Comparison of ENCODE assay signal across 9 cellular contexts in genomic region chr3:52771334-52771681, GRCh38. TPM values are rescaled to one million over a fixed set of nuclear protein-coding genes. Genes with fewer than 3 reads are reported as not detected.
DNase-seq lines count a peak whose midpoint lies in the region; ATAC-seq, FAIRE-seq and TF ChIP-seq lines count a peak whose summit lies in the region.
"Had no signal": no experiment of that assay in that cellular context is flagged by ENCODE, and none has a peak within 500 bp of the region (broad histone marks: within the 10 kb centered on the region; RNA-seq: fewer than 3 reads in every experiment).

No MANE protein-coding gene starts in this region.

- no peaks in the 10 kb centered on the region for H3K9me3 ChIP-seq in astrocyte (ENCODE audit: insufficient read depth, low read depth, low read length)
- H3K9me3 ChIP-seq in HepG2 (ENCODE audit: low read length), result no peaks in the 10 kb centered on the region

- H3K27ac Mint-ChIP-seq in astrocyte (ENCODE audit: unreplicated experiment), result peak overlapping the region; percentile 65
- H3K27ac Mint-ChIP-seq in type B pancreatic cell, result peak overlapping the region; percentile 97

- BruUV-seq in HepG2 (replicated peaks; lab: Mats Ljungman, UMichigan), result TSS peak; percentile 94

- 52% methylated on average over 5 of the region's 5 CpGs for WGBS in HepG2 (ENCODE audit: low lambda C conversion rate)

- H3K79me2 ChIP-seq in astrocyte (ENCODE audit: insufficient read depth, low read length) (peaks cover 29% of the 10 kb centered on the region), HepG2 (ENCODE audit: insufficient read depth, low read length) (peaks cover 17% of the 10 kb centered on the region)

- H3K4me3 Mint-ChIP-seq in astrocyte (ENCODE audit: unreplicated experiment) (peak overlapping the region; percentile 99), type B pancreatic cell (peak overlapping the region; percentile 97)

- H3K4me2 ChIP-seq in astrocyte (ENCODE audit: low read length) (peak overlapping the region; percentile 95), HepG2 (ENCODE audit: low read depth, low read length) (peak overlapping the region; percentile 94)

- no peaks in the 10 kb centered on the region for H3K36me3 Mint-ChIP-seq in astrocyte (ENCODE audit: low read depth, unreplicated experiment)
- H3K36me3 Mint-ChIP-seq in type B pancreatic cell, result peaks cover 7% of the 10 kb centered on the region

- intact Hi-C loops in HepG2 (cut with micrococcal nuclease; ENCODE audit: unreplicated experiment), result loop anchor here (2.0 to 10.0 kb wide), 2 partner anchors 15 to 53 kb away; no protein-coding TSS in a partner anchor

- POLR2A ChIA-PET in BJ (lab: Charles Lee), result interaction anchor here (0.6 kb wide), 1 partner anchor 155 kb away, joined by 8 read pairs; no protein-coding TSS in a partner anchor
- POLR2A ChIA-PET in HepG2 (lab: Yijun Ruan, JAX), result interaction anchor here (1.1 to 18.4 kb wide), 10 partner anchors 8 to 126 kb away, joined by 3 to 466 read pairs (median 8); partner anchors contain the start of genes GLT8D1, ITIH3, SPCS1 and STIMATE

- H4K20me1 ChIP-seq in astrocyte (ENCODE audit: insufficient read depth, low read length) (no peaks in the 10 kb centered on the region), HepG2 (ENCODE audit: insufficient read depth, low read length) (no peaks in the 10 kb centered on the region)

- DNase-seq in BJ (ENCODE audit: low read depth), result no peak
- no peak for DNase-seq in astrocyte (ENCODE audit: low read depth)
- no peak for DNase-seq in HepG2 (ENCODE audit: low spot score)
- DNase-seq in type B pancreatic cell (ENCODE audit: extremely low spot score, unreplicated experiment), result no peak
- no peak for DNase-seq in superior temporal gyrus (ENCODE audit: extremely low spot score)

- no peak for FAIRE-seq in astrocyte (lab: Jason Lieb, UNC)
- no peak for FAIRE-seq in HepG2 (lab: Jason Lieb, UNC)

- peak overlapping the region; percentile 65 for H3K27ac ChIP-seq in astrocyte (ENCODE audit: low read depth, low read length)
- H3K27ac ChIP-seq in HepG2 (ENCODE audit: extremely low read length, insufficient read depth, low read length), result peak overlapping the region; percentile 80

- CTCF ChIA-PET in BJ (lab: Yijun Ruan, JAX) (interaction anchor here (1.5 kb wide), 3 partner anchors 13 to 79 kb away, joined by 4 to 5 read pairs (median 4); no protein-coding TSS in a partner anchor), HepG2 (lab: Yijun Ruan, JAX; ENCODE audit: low intra/inter-chr PET ratio, low total read pairs) (no interaction called here)

- no peak for TF ChIP-seq RAD21 in HepG2 (CRISPR knock-in tag; IDR thresholded peaks at IDR 0.05)

- TF ChIP-seq CTCF in BJ (IDR thresholded peaks at IDR 0.05; ENCODE audit: insufficient read depth, low read depth, low read length), result no peak
- TF ChIP-seq CTCF in astrocyte (IDR thresholded peaks at IDR 0.05; ENCODE audit: insufficient read depth, low read depth, low read length), result no peak
- TF ChIP-seq CTCF in HepG2 (CRISPR knock-in tag; IDR thresholded peaks at IDR 0.05), result no peak
- no peak for TF ChIP-seq CTCF in type B pancreatic cell (conservative IDR thresholded peaks at IDR 0.05)

- H3K9ac ChIP-seq in astrocyte (ENCODE audit: low read length), result peak overlapping the region; percentile 86
- peak overlapping the region; percentile 79 for H3K9ac ChIP-seq in HepG2 (ENCODE audit: insufficient read depth, low read depth, low read length)

- H3K4me1 ChIP-seq in astrocyte (ENCODE audit: insufficient read depth, low read length) (peaks cover 9% of the 10 kb centered on the region), HepG2 (ENCODE audit: insufficient read depth, low read length) (peaks cover 66% of the 10 kb centered on the region)

- no peak for TF ChIP-seq EP300 in HepG2 (IDR thresholded peaks at IDR 0.05; ENCODE audit: low read depth in 2 of 2, low read length in 2 of 2)
- no peak for TF ChIP-seq EP300 in HepG2 (CRISPR knock-in tag; IDR thresholded peaks at IDR 0.05; ENCODE audit: borderline replicate concordance)

- in situ Hi-C loops in HepG2 (cut with HindIII; ENCODE audit: extremely low pct_ligation_motif_present, low pct_unique_long_range_greater_than_20kb), result no loop called here

- no peak for TF ChIP-seq POLR2A in HepG2 (IDR thresholded peaks at IDR 0.05; ENCODE audit: insufficient read depth in 1 of 2, low read depth in 2 of 2, low read length in 2 of 2)

- peaks cover 14% of the 10 kb centered on the region for H3K27me3 Mint-ChIP-seq in astrocyte (ENCODE audit: low read depth, unreplicated experiment)
- no peaks in the 10 kb centered on the region for H3K27me3 Mint-ChIP-seq in type B pancreatic cell

- ATAC-seq in HG03066 (IDR thresholded peaks at IDR 0.05; ENCODE audit: low read depth, unreplicated experiment) (peak; percentile 20), HepG2 (no peak), GM19328 (IDR thresholded peaks at IDR 0.05; ENCODE audit: unreplicated experiment) (no peak), HG03521 (IDR thresholded peaks at IDR 0.05; ENCODE audit: unreplicated experiment) (no peak)

- H3K27me3 ChIP-seq in BJ (ENCODE audit: control insufficient read depth, insufficient read depth, low read length) (no peaks in the 10 kb centered on the region), astrocyte (ENCODE audit: insufficient read depth, low read length) (no peaks in the 10 kb centered on the region), HepG2 (ENCODE audit: control insufficient read depth in 1 of 2, insufficient read depth in 2 of 2, low read length in 2 of 2) (no peaks in the 10 kb centered on the region)

- H2AFZ ChIP-seq in astrocyte (ENCODE audit: low read depth, low read length) (peak overlapping the region; percentile 98), HepG2 (ENCODE audit: low read length) (peak overlapping the region; percentile 82)

- H3K4me1 Mint-ChIP-seq in astrocyte (ENCODE audit: low read depth, unreplicated experiment) (peaks cover 7% of the 10 kb centered on the region), type B pancreatic cell (ENCODE audit: unreplicated experiment) (peaks cover 16% of the 10 kb centered on the region)

- H3K9me3 Mint-ChIP-seq in astrocyte (ENCODE audit: unreplicated experiment) (no peaks in the 10 kb centered on the region), type B pancreatic cell (no peaks in the 10 kb centered on the region)

- H3K4me3 ChIP-seq in BJ (ENCODE audit: low read depth, low read length) (peak overlapping the region; percentile 66), astrocyte (ENCODE audit: insufficient read depth, low read depth, low read length) (peak overlapping the region; percentile 84), HepG2 (replicated peaks in 1 of 3; ENCODE audit: insufficient read depth in 1 of 3, low read depth in 2 of 3, low read length in 3 of 3) (peak overlapping the region; percentile 52 to 89 (median 72))

- no peaks in the 10 kb centered on the region for H3K36me3 ChIP-seq in BJ (ENCODE audit: control insufficient read depth, insufficient read depth, low read length)
- peaks cover 3% of the 10 kb centered on the region for H3K36me3 ChIP-seq in astrocyte (ENCODE audit: insufficient read depth, low read length)
- peaks cover 3 to 13% of the 10 kb centered on the region in 2 experiments; a peak in 3 of 5 replicates for H3K36me3 ChIP-seq in HepG2 (replicated peaks in 1 of 2; ENCODE audit: control insufficient read depth in 1 of 2, insufficient read depth in 2 of 2, low read length in 2 of 2)

RNA-seq across cellular contexts. Expression of gene NEK4, which starts 0.6 kb away (rescaled TPM):
- 10.0 and 14.5 TPM in 2 replicates for polyA plus RNA-seq in BJ (2011; rRNA removed)
- polyA minus RNA-seq in BJ (2011; rRNA and poly(A)+ RNA removed), result 8.9 and 10.0 TPM in 2 replicates
- 14.8 and 15.1 TPM in 2 replicates for total RNA-seq in astrocyte
- total RNA-seq in HepG2 (2016; rRNA removed; fragmentation: Illumina TruSeq; extraction: Trizol), result 38.0 and 38.5 TPM in 2 replicates
- total RNA-seq in HepG2 (2016; cell fraction: cytosol; rRNA removed; fragmentation: Illumina TruSeq; extraction: Trizol; ENCODE audit: low read depth), result 18.0 and 19.7 TPM in 2 replicates
- total RNA-seq in HepG2 (2016; cell fraction: insoluble cytoplasmic fraction; rRNA removed; fragmentation: Illumina TruSeq; extraction: Trizol), result 34.9 and 36.4 TPM in 2 replicates
- 51.1 and 53.4 TPM in 2 replicates for total RNA-seq in HepG2 (2016; cell fraction: membrane; rRNA removed; fragmentation: Illumina TruSeq; extraction: Trizol)
- 26.1 and 33.6 TPM in 2 replicates for total RNA-seq in HepG2 (2016; cell fraction: nucleus; rRNA removed; fragmentation: Illumina TruSeq; extraction: Trizol)
- 16.5 and 16.7 TPM in 2 replicates for polyA plus RNA-seq in HepG2 (2011; rRNA removed)
- polyA plus RNA-seq in HepG2 (2011; cell fraction: cytosol; rRNA removed), result 8.4 and 11.3 TPM in 2 replicates
- 13.6 and 17.2 TPM in 2 replicates for polyA plus RNA-seq in HepG2 (2011; cell fraction: nucleus; rRNA removed)
- polyA plus RNA-seq in HepG2 (2012), result 13.3 and 14.9 TPM in 2 replicates
- polyA plus RNA-seq in HepG2 (2016; cell fraction: cytosol; fragmentation: Illumina TruSeq; extraction: Trizol; ENCODE audit: low read depth), result 8.7 and 9.1 TPM in 2 replicates
- polyA plus RNA-seq in HepG2 (2016; cell fraction: insoluble cytoplasmic fraction; fragmentation: Illumina TruSeq; extraction: Trizol; ENCODE audit: low read depth), result 27.2 and 31.1 TPM in 2 replicates
- 22.7 and 22.9 TPM in 2 replicates for polyA plus RNA-seq in HepG2 (2016; cell fraction: membrane; fragmentation: Illumina TruSeq; extraction: Trizol; ENCODE audit: low read depth)
- polyA plus RNA-seq in HepG2 (2016; cell fraction: nucleus; fragmentation: Illumina TruSeq; extraction: Trizol; ENCODE audit: insufficient read depth, low read depth), result 31.4 and 31.8 TPM in 2 replicates
- 8.2 and 15.1 TPM in 2 replicates for polyA minus RNA-seq in HepG2 (2011; rRNA and poly(A)+ RNA removed; ENCODE audit: low replicate concordance)
- polyA minus RNA-seq in HepG2 (2011; cell fraction: cytosol; rRNA and poly(A)+ RNA removed), result 12.0 and 14.8 TPM in 2 replicates
- 31.7 and 49.4 TPM in 2 replicates for polyA minus RNA-seq in HepG2 (2011; cell fraction: nucleus; rRNA and poly(A)+ RNA removed)
- total RNA-seq in type B pancreatic cell (ENCODE audit: low replicate concordance), result 38.3 and 47.2 TPM in 2 replicates

RNA-seq across cellular contexts. Expression of gene ITIH1, which starts 6.1 kb away (rescaled TPM):
- polyA plus RNA-seq in BJ (2011; rRNA removed) (not detected in 2 replicates), HepG2 (2011; rRNA removed) (19.6 and 46.5 TPM in 2 replicates)
- polyA minus RNA-seq in BJ (2011; rRNA and poly(A)+ RNA removed), result not detected in 2 replicates
- total RNA-seq in astrocyte (not detected in 2 replicates), HepG2 (2016; rRNA removed; fragmentation: Illumina TruSeq; extraction: Trizol) (9.8 and 12.3 TPM in 2 replicates), type B pancreatic cell (ENCODE audit: low replicate concordance) (8.0 and 12.2 TPM in 2 replicates)
- 7.6 and 10.0 TPM in 2 replicates for total RNA-seq in HepG2 (2016; cell fraction: cytosol; rRNA removed; fragmentation: Illumina TruSeq; extraction: Trizol; ENCODE audit: low read depth)
- total RNA-seq in HepG2 (2016; cell fraction: insoluble cytoplasmic fraction; rRNA removed; fragmentation: Illumina TruSeq; extraction: Trizol), result 7.8 and 12.6 TPM in 2 replicates
- 10.1 and 13.2 TPM in 2 replicates for total RNA-seq in HepG2 (2016; cell fraction: membrane; rRNA removed; fragmentation: Illumina TruSeq; extraction: Trizol)
- total RNA-seq in HepG2 (2016; cell fraction: nucleus; rRNA removed; fragmentation: Illumina TruSeq; extraction: Trizol), result 10.1 and 14.4 TPM in 2 replicates
- polyA plus RNA-seq in HepG2 (2011; cell fraction: cytosol; rRNA removed), result 19.0 and 27.6 TPM in 2 replicates
- polyA plus RNA-seq in HepG2 (2011; cell fraction: nucleus; rRNA removed), result 84.4 and 124 TPM in 2 replicates
- 39.9 and 42.6 TPM in 2 replicates for polyA plus RNA-seq in HepG2 (2012)
- 8.5 and 8.8 TPM in 2 replicates for polyA plus RNA-seq in HepG2 (2016; cell fraction: cytosol; fragmentation: Illumina TruSeq; extraction: Trizol; ENCODE audit: low read depth)
- polyA plus RNA-seq in HepG2 (2016; cell fraction: insoluble cytoplasmic fraction; fragmentation: Illumina TruSeq; extraction: Trizol; ENCODE audit: low read depth), result 9.1 and 10.1 TPM in 2 replicates
- polyA plus RNA-seq in HepG2 (2016; cell fraction: membrane; fragmentation: Illumina TruSeq; extraction: Trizol; ENCODE audit: low read depth), result 8.5 and 11.6 TPM in 2 replicates
- 21.9 and 26.1 TPM in 2 replicates for polyA plus RNA-seq in HepG2 (2016; cell fraction: nucleus; fragmentation: Illumina TruSeq; extraction: Trizol; ENCODE audit: insufficient read depth, low read depth)
- polyA minus RNA-seq in HepG2 (2011; rRNA and poly(A)+ RNA removed; ENCODE audit: low replicate concordance), result 17.9 TPM in 1 of 2 replicates, not detected in the other
- 5.0 and 10.8 TPM in 2 replicates for polyA minus RNA-seq in HepG2 (2011; cell fraction: cytosol; rRNA and poly(A)+ RNA removed)
- 9.7 and 16.8 TPM in 2 replicates for polyA minus RNA-seq in HepG2 (2011; cell fraction: nucleus; rRNA and poly(A)+ RNA removed)
- total RNA-seq: lung microvascular endothelial cell had no signal

RNA-seq across cellular contexts. Expression of gene ITIH3, which starts 23.3 kb away (rescaled TPM):
- polyA plus RNA-seq in BJ (2011; rRNA removed) (1.3 and 1.7 TPM in 2 replicates), HepG2 (2011; rRNA removed) (632 and 1,233 TPM in 2 replicates)
- 0.51 and 2.1 TPM in 2 replicates for polyA minus RNA-seq in BJ (2011; rRNA and poly(A)+ RNA removed)
- total RNA-seq in astrocyte (0.16 and 0.36 TPM in 2 replicates), HepG2 (2016; rRNA removed; fragmentation: Illumina TruSeq; extraction: Trizol) (38.9 and 105 TPM in 2 replicates), type B pancreatic cell (ENCODE audit: low replicate concordance) (0.81 and 0.97 TPM in 2 replicates)
- total RNA-seq in HepG2 (2016; cell fraction: cytosol; rRNA removed; fragmentation: Illumina TruSeq; extraction: Trizol; ENCODE audit: low read depth), result 10.8 and 12.0 TPM in 2 replicates
- total RNA-seq in HepG2 (2016; cell fraction: insoluble cytoplasmic fraction; rRNA removed; fragmentation: Illumina TruSeq; extraction: Trizol), result 37.6 and 103 TPM in 2 replicates
- total RNA-seq in HepG2 (2016; cell fraction: membrane; rRNA removed; fragmentation: Illumina TruSeq; extraction: Trizol), result 14.7 and 16.8 TPM in 2 replicates
- 132 and 140 TPM in 2 replicates for total RNA-seq in HepG2 (2016; cell fraction: nucleus; rRNA removed; fragmentation: Illumina TruSeq; extraction: Trizol)
- 347 and 666 TPM in 2 replicates for polyA plus RNA-seq in HepG2 (2011; cell fraction: cytosol; rRNA removed)
- polyA plus RNA-seq in HepG2 (2011; cell fraction: nucleus; rRNA removed), result 3,464 and 4,379 TPM in 2 replicates
- 718 and 962 TPM in 2 replicates for polyA plus RNA-seq in HepG2 (2012)
- polyA plus RNA-seq in HepG2 (2016; cell fraction: cytosol; fragmentation: Illumina TruSeq; extraction: Trizol; ENCODE audit: low read depth), result 7.0 and 7.3 TPM in 2 replicates
- polyA plus RNA-seq in HepG2 (2016; cell fraction: insoluble cytoplasmic fraction; fragmentation: Illumina TruSeq; extraction: Trizol; ENCODE audit: low read depth), result 31.3 and 36.2 TPM in 2 replicates
- 10.3 TPM in 2 replicates for polyA plus RNA-seq in HepG2 (2016; cell fraction: membrane; fragmentation: Illumina TruSeq; extraction: Trizol; ENCODE audit: low read depth)
- 273 and 284 TPM in 2 replicates for polyA plus RNA-seq in HepG2 (2016; cell fraction: nucleus; fragmentation: Illumina TruSeq; extraction: Trizol; ENCODE audit: insufficient read depth, low read depth)
- 0.26 and 415 TPM in 2 replicates for polyA minus RNA-seq in HepG2 (2011; rRNA and poly(A)+ RNA removed; ENCODE audit: low replicate concordance)
- polyA minus RNA-seq in HepG2 (2011; cell fraction: cytosol; rRNA and poly(A)+ RNA removed), result 134 and 348 TPM in 2 replicates
- polyA minus RNA-seq in HepG2 (2011; cell fraction: nucleus; rRNA and poly(A)+ RNA removed), result 662 and 1,024 TPM in 2 replicates

RNA-seq across cellular contexts. Expression of gene ITIH4, which starts 59.2 kb away (rescaled TPM):
- 0.49 and 1.4 TPM in 2 replicates for polyA plus RNA-seq in BJ (2011; rRNA removed)
- 0.51 and 0.66 TPM in 2 replicates for polyA minus RNA-seq in BJ (2011; rRNA and poly(A)+ RNA removed)
- 2.8 and 5.3 TPM in 2 replicates for total RNA-seq in astrocyte
- total RNA-seq in HepG2 (2016; rRNA removed; fragmentation: Illumina TruSeq; extraction: Trizol), result 1.5 and 5.3 TPM in 2 replicates
- total RNA-seq in HepG2 (2016; cell fraction: cytosol; rRNA removed; fragmentation: Illumina TruSeq; extraction: Trizol; ENCODE audit: low read depth), result 1.1 and 1.6 TPM in 2 replicates
- 2.2 and 6.6 TPM in 2 replicates for total RNA-seq in HepG2 (2016; cell fraction: insoluble cytoplasmic fraction; rRNA removed; fragmentation: Illumina TruSeq; extraction: Trizol)
- 1.0 and 2.3 TPM in 2 replicates for total RNA-seq in HepG2 (2016; cell fraction: membrane; rRNA removed; fragmentation: Illumina TruSeq; extraction: Trizol)
- 6.0 and 8.7 TPM in 2 replicates for total RNA-seq in HepG2 (2016; cell fraction: nucleus; rRNA removed; fragmentation: Illumina TruSeq; extraction: Trizol)
- 2.7 and 3.7 TPM in 2 replicates for polyA plus RNA-seq in HepG2 (2011; rRNA removed)
- 1.1 and 1.6 TPM in 2 replicates for polyA plus RNA-seq in HepG2 (2011; cell fraction: cytosol; rRNA removed)
- polyA plus RNA-seq in HepG2 (2011; cell fraction: nucleus; rRNA removed), result 6.7 and 7.2 TPM in 2 replicates
- 0.95 TPM in 1 of 2 replicates, not detected in the other for polyA plus RNA-seq in HepG2 (2012)
- 0.76 and 1.1 TPM in 2 replicates for polyA plus RNA-seq in HepG2 (2016; cell fraction: cytosol; fragmentation: Illumina TruSeq; extraction: Trizol; ENCODE audit: low read depth)
- 1.3 and 1.6 TPM in 2 replicates for polyA plus RNA-seq in HepG2 (2016; cell fraction: insoluble cytoplasmic fraction; fragmentation: Illumina TruSeq; extraction: Trizol; ENCODE audit: low read depth)
- 1.2 and 1.4 TPM in 2 replicates for polyA plus RNA-seq in HepG2 (2016; cell fraction: membrane; fragmentation: Illumina TruSeq; extraction: Trizol; ENCODE audit: low read depth)
- 10.2 and 12.6 TPM in 2 replicates for polyA plus RNA-seq in HepG2 (2016; cell fraction: nucleus; fragmentation: Illumina TruSeq; extraction: Trizol; ENCODE audit: insufficient read depth, low read depth)
- 1.8 and 2.5 TPM in 2 replicates for polyA minus RNA-seq in HepG2 (2011; rRNA and poly(A)+ RNA removed; ENCODE audit: low replicate concordance)
- 0.59 and 0.97 TPM in 2 replicates for polyA minus RNA-seq in HepG2 (2011; cell fraction: cytosol; rRNA and poly(A)+ RNA removed)
- polyA minus RNA-seq in HepG2 (2011; cell fraction: nucleus; rRNA and poly(A)+ RNA removed), result 0.64 and 2.5 TPM in 2 replicates
- total RNA-seq in type B pancreatic cell (ENCODE audit: low replicate concordance), result 4.1 and 14.0 TPM in 2 replicates
